Comparison of ENCODE assay signal across 5 cellular contexts in the genomic region with DNA sequence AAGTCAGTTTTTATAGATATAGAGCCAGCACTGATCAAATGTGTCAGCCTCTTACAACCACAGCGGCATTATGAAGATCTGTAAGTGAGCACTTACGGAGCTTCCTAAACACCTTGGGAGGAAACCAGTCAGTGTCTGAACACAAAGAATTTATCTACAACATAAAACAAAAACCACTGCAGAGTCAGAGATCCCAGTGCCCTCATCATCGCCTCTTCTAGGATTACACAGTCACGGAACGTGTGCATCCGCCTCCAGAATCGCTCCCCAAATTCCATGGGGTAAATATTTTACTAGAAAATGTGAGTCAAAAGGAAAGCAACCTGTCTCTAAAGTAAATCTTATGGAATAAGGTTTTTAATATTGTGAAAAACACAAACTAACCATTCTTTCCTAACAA.
"Had no signal": no experiment of that assay in that cellular context is flagged by ENCODE, and none has a peak within 500 bp of the region (broad histone marks: within the 10 kb centered on the region; RNA-seq: fewer than 3 reads in every experiment).

No MANE protein-coding gene starts in this region.

- H3K4me3 ChIP-seq: GM23338 had no signal

- ATAC-seq: GM23338, HepG2 had no signal

- H2AFZ ChIP-seq: GM23338 had no signal

- H3K4me2 ChIP-seq: GM23338 had no signal

- DNase-seq: H9, HCEC 1CT had no signal

- H3K27ac ChIP-seq: HL-60 had no signal
